In the genomic region with DNA sequence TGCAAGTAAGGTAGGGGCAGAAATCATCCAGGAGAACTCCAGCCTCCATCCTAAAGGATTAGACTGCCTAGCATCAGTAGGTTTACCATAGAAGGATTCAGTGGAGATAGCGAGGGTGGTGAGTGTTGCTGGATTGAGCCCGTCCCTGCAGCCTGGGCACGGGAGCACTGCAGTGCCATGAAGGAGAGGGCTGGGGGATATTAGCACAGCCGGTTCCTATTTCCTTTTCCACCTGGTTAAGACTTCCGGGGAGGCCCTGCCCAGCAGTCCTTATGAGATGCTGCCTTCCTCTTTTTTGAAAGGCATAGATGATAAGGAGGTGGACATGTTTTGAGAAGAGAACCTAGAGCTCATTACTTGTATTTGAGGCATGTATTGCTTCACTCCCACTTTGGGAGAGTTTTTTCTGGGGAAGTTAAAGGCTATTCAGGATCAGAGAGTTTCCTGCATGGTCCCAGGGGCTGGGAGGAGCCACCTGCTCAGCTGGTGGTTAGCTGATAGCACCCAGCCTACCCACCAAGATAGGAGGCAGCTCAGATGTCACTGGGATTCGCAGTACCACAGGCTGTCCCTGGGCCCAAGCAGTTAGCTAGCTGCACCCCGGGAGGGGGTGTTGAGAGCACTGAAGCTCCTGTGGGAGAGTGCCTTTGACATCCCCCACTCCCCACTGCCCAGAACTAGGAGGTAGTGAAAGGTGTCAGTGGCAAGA, we compare ENCODE assay signal across 1 cellular context.
TF ChIP-seq lines count a peak whose summit lies in the region.

No MANE protein-coding gene starts in this region.

TF ChIP-seq in K562, 482 proteins besides CTCF, POLR2A, EP300 and RAD21 (continued from another document and continues in another):
- TF ChIP-seq, protein P1, sequence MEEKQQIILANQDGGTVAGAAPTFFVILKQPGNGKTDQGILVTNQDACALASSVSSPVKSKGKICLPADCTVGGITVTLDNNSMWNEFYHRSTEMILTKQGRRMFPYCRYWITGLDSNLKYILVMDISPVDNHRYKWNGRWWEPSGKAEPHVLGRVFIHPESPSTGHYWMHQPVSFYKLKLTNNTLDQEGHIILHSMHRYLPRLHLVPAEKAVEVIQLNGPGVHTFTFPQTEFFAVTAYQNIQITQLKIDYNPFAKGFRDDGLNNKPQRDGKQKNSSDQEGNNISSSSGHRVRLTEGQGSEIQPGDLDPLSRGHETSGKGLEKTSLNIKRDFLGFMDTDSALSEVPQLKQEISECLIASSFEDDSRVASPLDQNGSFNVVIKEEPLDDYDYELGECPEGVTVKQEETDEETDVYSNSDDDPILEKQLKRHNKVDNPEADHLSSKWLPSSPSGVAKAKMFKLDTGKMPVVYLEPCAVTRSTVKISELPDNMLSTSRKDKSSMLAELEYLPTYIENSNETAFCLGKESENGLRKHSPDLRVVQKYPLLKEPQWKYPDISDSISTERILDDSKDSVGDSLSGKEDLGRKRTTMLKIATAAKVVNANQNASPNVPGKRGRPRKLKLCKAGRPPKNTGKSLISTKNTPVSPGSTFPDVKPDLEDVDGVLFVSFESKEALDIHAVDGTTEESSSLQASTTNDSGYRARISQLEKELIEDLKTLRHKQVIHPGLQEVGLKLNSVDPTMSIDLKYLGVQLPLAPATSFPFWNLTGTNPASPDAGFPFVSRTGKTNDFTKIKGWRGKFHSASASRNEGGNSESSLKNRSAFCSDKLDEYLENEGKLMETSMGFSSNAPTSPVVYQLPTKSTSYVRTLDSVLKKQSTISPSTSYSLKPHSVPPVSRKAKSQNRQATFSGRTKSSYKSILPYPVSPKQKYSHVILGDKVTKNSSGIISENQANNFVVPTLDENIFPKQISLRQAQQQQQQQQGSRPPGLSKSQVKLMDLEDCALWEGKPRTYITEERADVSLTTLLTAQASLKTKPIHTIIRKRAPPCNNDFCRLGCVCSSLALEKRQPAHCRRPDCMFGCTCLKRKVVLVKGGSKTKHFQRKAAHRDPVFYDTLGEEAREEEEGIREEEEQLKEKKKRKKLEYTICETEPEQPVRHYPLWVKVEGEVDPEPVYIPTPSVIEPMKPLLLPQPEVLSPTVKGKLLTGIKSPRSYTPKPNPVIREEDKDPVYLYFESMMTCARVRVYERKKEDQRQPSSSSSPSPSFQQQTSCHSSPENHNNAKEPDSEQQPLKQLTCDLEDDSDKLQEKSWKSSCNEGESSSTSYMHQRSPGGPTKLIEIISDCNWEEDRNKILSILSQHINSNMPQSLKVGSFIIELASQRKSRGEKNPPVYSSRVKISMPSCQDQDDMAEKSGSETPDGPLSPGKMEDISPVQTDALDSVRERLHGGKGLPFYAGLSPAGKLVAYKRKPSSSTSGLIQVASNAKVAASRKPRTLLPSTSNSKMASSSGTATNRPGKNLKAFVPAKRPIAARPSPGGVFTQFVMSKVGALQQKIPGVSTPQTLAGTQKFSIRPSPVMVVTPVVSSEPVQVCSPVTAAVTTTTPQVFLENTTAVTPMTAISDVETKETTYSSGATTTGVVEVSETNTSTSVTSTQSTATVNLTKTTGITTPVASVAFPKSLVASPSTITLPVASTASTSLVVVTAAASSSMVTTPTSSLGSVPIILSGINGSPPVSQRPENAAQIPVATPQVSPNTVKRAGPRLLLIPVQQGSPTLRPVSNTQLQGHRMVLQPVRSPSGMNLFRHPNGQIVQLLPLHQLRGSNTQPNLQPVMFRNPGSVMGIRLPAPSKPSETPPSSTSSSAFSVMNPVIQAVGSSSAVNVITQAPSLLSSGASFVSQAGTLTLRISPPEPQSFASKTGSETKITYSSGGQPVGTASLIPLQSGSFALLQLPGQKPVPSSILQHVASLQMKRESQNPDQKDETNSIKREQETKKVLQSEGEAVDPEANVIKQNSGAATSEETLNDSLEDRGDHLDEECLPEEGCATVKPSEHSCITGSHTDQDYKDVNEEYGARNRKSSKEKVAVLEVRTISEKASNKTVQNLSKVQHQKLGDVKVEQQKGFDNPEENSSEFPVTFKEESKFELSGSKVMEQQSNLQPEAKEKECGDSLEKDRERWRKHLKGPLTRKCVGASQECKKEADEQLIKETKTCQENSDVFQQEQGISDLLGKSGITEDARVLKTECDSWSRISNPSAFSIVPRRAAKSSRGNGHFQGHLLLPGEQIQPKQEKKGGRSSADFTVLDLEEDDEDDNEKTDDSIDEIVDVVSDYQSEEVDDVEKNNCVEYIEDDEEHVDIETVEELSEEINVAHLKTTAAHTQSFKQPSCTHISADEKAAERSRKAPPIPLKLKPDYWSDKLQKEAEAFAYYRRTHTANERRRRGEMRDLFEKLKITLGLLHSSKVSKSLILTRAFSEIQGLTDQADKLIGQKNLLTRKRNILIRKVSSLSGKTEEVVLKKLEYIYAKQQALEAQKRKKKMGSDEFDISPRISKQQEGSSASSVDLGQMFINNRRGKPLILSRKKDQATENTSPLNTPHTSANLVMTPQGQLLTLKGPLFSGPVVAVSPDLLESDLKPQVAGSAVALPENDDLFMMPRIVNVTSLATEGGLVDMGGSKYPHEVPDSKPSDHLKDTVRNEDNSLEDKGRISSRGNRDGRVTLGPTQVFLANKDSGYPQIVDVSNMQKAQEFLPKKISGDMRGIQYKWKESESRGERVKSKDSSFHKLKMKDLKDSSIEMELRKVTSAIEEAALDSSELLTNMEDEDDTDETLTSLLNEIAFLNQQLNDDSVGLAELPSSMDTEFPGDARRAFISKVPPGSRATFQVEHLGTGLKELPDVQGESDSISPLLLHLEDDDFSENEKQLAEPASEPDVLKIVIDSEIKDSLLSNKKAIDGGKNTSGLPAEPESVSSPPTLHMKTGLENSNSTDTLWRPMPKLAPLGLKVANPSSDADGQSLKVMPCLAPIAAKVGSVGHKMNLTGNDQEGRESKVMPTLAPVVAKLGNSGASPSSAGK (IDR thresholded peaks at IDR 0.05), result no peak
- TF ChIP-seq ZNF76 (CRISPR knock-in tag; IDR thresholded peaks at IDR 0.05; ENCODE audit: borderline replicate concordance) (no peak), C11orf30 (IDR thresholded peaks at IDR 0.05; ENCODE audit: low read depth) (no peak), HNRNPL (IDR thresholded peaks at IDR 0.05; ENCODE audit: low read depth, low read length) (no peak), DMBX1 (CRISPR knock-in tag; IDR thresholded peaks at IDR 0.05; ENCODE audit: borderline replicate concordance) (no peak), NONO (IDR thresholded peaks at IDR 0.05; ENCODE audit: low read depth in 2 of 2, low read length in 1 of 2) (0 out of 4 replicates have a peak, but pooled peaks of 1 of the 2 experiments have one; percentile 20), JUN (IDR thresholded peaks at IDR 0.05; ENCODE audit: borderline replicate concordance, low read depth, low read length) (no peak), JUN (CRISPR knock-in tag; IDR thresholded peaks at IDR 0.05; ENCODE audit: borderline replicate concordance) (no peak), ZNF766 (CRISPR knock-in tag; conservative IDR thresholded peaks at IDR 0.05) (no peak), RBM15 (IDR thresholded peaks at IDR 0.05; ENCODE audit: insufficient read depth, low read length) (no peak)
- TF ChIP-seq, protein P2, sequence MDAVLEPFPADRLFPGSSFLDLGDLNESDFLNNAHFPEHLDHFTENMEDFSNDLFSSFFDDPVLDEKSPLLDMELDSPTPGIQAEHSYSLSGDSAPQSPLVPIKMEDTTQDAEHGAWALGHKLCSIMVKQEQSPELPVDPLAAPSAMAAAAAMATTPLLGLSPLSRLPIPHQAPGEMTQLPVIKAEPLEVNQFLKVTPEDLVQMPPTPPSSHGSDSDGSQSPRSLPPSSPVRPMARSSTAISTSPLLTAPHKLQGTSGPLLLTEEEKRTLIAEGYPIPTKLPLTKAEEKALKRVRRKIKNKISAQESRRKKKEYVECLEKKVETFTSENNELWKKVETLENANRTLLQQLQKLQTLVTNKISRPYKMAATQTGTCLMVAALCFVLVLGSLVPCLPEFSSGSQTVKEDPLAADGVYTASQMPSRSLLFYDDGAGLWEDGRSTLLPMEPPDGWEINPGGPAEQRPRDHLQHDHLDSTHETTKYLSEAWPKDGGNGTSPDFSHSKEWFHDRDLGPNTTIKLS (IDR thresholded peaks at IDR 0.05; ENCODE audit: borderline replicate concordance, low read depth), result no peak
- TF ChIP-seq, protein P3, sequence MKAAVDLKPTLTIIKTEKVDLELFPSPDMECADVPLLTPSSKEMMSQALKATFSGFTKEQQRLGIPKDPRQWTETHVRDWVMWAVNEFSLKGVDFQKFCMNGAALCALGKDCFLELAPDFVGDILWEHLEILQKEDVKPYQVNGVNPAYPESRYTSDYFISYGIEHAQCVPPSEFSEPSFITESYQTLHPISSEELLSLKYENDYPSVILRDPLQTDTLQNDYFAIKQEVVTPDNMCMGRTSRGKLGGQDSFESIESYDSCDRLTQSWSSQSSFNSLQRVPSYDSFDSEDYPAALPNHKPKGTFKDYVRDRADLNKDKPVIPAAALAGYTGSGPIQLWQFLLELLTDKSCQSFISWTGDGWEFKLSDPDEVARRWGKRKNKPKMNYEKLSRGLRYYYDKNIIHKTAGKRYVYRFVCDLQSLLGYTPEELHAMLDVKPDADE (conservative IDR thresholded peaks at IDR 0.05; ENCODE audit: control insufficient read depth, low read depth, low read length), result no peak
- TF ChIP-seq, protein P4, sequence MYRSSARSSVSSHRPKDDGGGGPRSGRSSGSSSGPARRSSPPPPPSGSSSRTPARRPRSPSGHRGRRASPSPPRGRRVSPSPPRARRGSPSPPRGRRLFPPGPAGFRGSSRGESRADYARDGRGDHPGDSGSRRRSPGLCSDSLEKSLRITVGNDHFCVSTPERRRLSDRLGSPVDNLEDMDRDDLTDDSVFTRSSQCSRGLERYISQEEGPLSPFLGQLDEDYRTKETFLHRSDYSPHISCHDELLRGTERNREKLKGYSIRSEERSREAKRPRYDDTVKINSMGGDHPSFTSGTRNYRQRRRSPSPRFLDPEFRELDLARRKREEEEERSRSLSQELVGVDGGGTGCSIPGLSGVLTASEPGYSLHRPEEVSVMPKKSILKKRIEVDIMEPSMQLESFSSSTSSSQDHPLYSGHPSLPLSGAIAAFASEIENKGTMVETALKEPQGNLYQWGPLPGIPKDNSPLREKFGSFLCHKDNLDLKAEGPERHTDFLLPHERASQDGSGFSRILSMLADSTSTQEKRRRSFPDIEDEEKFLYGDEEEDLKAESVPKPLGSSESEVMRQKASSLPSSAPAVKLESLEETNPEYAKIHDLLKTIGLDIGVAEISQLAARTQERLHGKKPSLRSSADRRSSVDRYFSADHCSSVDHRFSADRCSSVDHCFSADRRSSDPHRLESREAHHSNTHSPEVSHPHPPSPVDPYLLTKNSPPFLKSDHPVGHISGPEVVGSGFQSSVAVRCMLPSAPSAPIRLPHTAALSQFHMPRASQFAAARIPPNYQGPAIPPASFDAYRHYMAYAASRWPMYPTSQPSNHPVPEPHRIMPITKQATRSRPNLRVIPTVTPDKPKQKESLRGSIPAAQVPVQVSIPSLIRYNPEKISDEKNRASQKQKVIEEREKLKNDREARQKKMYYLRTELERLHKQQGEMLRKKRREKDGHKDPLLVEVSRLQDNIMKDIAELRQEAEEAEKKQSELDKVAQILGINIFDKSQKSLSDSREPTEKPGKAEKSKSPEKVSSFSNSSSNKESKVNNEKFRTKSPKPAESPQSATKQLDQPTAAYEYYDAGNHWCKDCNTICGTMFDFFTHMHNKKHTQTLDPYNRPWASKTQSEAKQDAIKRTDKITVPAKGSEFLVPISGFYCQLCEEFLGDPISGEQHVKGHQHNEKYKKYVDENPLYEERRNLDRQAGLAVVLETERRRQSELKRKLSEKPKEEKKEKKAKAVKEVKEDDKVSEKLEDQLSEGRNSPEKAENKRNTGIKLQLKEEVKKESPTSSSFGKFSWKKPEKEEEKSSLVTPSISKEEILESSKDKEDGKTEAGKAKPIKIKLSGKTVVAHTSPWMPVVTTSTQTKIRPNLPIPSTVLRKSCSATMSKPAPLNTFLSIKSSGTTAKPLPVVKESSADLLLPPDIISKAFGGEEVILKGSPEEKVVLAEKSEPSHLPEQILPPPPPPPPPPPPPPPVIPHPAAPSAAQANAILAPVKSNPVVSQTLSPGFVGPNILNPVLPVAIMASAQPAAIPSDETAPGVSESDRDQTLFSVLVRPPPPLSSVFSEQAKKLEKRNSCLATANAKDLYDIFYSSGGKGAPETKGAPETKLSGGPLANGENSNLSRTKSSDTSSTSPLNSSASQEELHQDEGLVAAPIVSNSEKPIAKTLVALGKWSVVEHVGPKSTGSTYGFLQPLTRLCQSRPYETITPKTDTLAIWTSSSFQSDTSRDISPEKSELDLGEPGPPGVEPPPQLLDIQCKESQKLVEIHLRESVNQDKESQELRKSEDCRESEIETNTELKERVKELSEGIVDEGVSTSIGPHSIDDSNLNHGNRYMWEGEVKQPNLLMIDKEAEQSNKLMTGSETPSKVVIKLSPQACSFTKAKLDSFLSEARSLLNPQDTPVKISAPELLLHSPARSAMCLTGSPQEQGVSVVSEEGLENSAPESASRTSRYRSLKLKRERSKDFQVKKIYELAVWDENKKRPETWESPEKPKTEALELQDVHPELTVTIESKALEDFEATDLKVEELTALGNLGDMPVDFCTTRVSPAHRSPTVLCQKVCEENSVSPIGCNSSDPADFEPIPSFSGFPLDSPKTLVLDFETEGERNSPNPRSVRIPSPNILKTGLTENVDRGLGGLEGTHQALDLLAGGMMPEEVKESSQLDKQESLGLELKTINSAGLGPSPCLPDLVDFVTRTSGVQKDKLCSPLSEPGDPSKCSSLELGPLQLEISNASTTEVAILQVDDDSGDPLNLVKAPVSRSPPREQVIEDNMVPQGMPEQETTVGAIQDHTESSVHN (IDR thresholded peaks at IDR 0.05; ENCODE audit: borderline replicate concordance in 1 of 2, low read depth in 1 of 2), result no peak
- TF ChIP-seq, protein P5, sequence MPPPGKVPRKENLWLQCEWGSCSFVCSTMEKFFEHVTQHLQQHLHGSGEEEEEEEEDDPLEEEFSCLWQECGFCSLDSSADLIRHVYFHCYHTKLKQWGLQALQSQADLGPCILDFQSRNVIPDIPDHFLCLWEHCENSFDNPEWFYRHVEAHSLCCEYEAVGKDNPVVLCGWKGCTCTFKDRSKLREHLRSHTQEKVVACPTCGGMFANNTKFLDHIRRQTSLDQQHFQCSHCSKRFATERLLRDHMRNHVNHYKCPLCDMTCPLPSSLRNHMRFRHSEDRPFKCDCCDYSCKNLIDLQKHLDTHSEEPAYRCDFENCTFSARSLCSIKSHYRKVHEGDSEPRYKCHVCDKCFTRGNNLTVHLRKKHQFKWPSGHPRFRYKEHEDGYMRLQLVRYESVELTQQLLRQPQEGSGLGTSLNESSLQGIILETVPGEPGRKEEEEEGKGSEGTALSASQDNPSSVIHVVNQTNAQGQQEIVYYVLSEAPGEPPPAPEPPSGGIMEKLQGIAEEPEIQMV (tag; conservative IDR thresholded peaks at IDR 0.05; ENCODE audit: low read depth), result no peak
- TF ChIP-seq, protein P6, sequence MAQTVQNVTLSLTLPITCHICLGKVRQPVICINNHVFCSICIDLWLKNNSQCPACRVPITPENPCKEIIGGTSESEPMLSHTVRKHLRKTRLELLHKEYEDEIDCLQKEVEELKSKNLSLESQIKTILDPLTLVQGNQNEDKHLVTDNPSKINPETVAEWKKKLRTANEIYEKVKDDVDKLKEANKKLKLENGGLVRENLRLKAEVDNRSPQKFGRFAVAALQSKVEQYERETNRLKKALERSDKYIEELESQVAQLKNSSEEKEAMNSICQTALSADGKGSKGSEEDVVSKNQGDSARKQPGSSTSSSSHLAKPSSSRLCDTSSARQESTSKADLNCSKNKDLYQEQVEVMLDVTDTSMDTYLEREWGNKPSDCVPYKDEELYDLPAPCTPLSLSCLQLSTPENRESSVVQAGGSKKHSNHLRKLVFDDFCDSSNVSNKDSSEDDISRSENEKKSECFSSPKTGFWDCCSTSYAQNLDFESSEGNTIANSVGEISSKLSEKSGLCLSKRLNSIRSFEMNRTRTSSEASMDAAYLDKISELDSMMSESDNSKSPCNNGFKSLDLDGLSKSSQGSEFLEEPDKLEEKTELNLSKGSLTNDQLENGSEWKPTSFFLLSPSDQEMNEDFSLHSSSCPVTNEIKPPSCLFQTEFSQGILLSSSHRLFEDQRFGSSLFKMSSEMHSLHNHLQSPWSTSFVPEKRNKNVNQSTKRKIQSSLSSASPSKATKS (CRISPR knock-in tag; IDR thresholded peaks at IDR 0.05), result no peak
